ENCODE assay signal across 20 cellular contexts in the genomic region with DNA sequence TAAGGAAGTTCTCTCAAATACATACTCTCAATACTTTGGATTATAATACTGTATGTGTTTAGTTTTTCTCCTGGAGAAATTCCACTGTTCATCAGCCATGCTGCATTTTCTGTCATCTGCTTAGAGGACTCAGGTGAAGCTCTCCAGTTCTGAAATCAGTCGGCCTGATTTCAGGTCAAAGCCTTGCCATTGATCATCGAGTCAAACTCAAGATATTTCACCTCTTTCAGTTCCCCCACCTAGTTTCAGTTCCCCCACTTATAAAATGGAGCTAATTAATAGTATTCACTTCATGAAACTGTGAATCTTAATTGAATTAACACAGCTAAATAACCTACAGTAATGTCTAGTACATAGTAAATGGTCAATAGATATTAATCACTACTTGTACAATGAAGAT.
DNase-seq lines count a peak whose midpoint lies in the region; ATAC-seq, FAIRE-seq and TF ChIP-seq lines count a peak whose summit lies in the region.
"Had no signal": no experiment of that assay in that cellular context is flagged by ENCODE, and none has a peak within 500 bp of the region (broad histone marks: within the 10 kb centered on the region; RNA-seq: fewer than 3 reads in every experiment).

No MANE protein-coding gene starts in this region.

- no peaks in the 10 kb centered on the region for H3K27me3 ChIP-seq in Karpas-422 (ENCODE audit: low read length)
- H3K27me3 ChIP-seq in GM12878 (replicated peaks in 1 of 2; ENCODE audit: control insufficient read depth in 2 of 2, insufficient read depth in 2 of 2, low read length in 1 of 2): peaks cover 0 to 2% of the 10 kb centered on the region in 2 experiments; a peak in 1 of 4 replicates
- H3K27me3 ChIP-seq: BLaER1 treated with 17β-estradiol and CSF1 and Interleukin-3, amounts not matched to agents 10 nM and 100 nM had no signal

- FAIRE-seq in GM12891 (lab: Jason Lieb, UNC): no peak
- FAIRE-seq in GM12878 (lab: Jason Lieb, UNC): no peak
- FAIRE-seq: A549, D721Med, G401.6, GM19239 had no signal

- 0% methylated on average over 2 of the region's 2 CpGs for WGBS in GM12878 (ENCODE audit: insufficient coverage, insufficient replicate concordance, low lambda C conversion rate, missing lambda C conversion rate)

- H3K36me3 ChIP-seq in Karpas-422 (ENCODE audit: insufficient read depth, low read length) (no peaks in the 10 kb centered on the region), GM12878 (ENCODE audit: control insufficient read depth in 2 of 2, insufficient read depth in 2 of 2, low read length in 1 of 2) (no peaks in the 10 kb centered on the region), mucosa of descending colon (ENCODE audit: low read depth) (no peaks in the 10 kb centered on the region)
- H3K36me3 ChIP-seq: BLaER1 treated with 17β-estradiol and CSF1 and Interleukin-3, amounts not matched to agents 10 nM and 100 nM had no signal

- H2AFZ ChIP-seq in Karpas-422 (ENCODE audit: low read length): no peak overlapping the region
- no peak overlapping the region for H2AFZ ChIP-seq in GM12878 (ENCODE audit: control insufficient read depth, low read depth, low read length)

- H3K4me3 ChIP-seq in Karpas-422 (ENCODE audit: low read length) (no peak overlapping the region), GM12878 (no peak overlapping the region), mucosa of descending colon (no peak overlapping the region), coronary artery (no peak overlapping the region)
- H3K4me3 ChIP-seq: A549; BLaER1 treated with 17β-estradiol and CSF1 and Interleukin-3, amounts not matched to agents 10 nM and 100 nM had no signal

- no TSS peak for BruUV-seq in GM12878 (replicated peaks; lab: Mats Ljungman, UMichigan)

- no peaks in the 10 kb centered on the region for H3K79me2 ChIP-seq in Karpas-422 (ENCODE audit: low read length)
- no peaks in the 10 kb centered on the region for H3K79me2 ChIP-seq in GM12878 (ENCODE audit: control insufficient read depth, insufficient read depth, low read length)

- POLR2A ChIA-PET in GM12878 (lab: Charles Lee): no interaction called here

- no peak for TF ChIP-seq EP300 in GM12878 (IDR thresholded peaks at IDR 0.05; ENCODE audit: borderline replicate concordance in 1 of 2, control insufficient read depth in 1 of 2, low read depth in 2 of 2, low read length in 2 of 2)

- no peaks in the 10 kb centered on the region for H4K20me1 ChIP-seq in Karpas-422 (ENCODE audit: insufficient read depth, low read depth, low read length)
- no peaks in the 10 kb centered on the region for H4K20me1 ChIP-seq in GM12878 (ENCODE audit: control insufficient read depth, insufficient read depth)
- H4K20me1 ChIP-seq: BLaER1 treated with 17β-estradiol and CSF1 and Interleukin-3, amounts not matched to agents 10 nM and 100 nM had no signal

- DNase-seq in GM12891 (ENCODE audit: insufficient read length, low spot score) (no peak), Karpas-422 (peak; percentile 44), GM12878 (ENCODE audit: low read depth, low spot score) (no peak), mucosa of descending colon (no peak), H4 (ENCODE audit: low spot score) (no peak), coronary artery (ENCODE audit: low spot score) (no peak)
- DNase-seq: AML-193; Caco-2; Calu3; CD4-positive, alpha-beta T cell; CD8-positive, alpha-beta T cell; DMS79 treated with DMSO at 0.1 percent for 48 hours; GF-D8 had no signal

- in situ Hi-C loops in GM12878 (cut with MboI): no loop called here

- RAD21 ChIA-PET in GM12878 (lab: Charles Lee; ENCODE audit: unreplicated experiment): no interaction called here

- intact Hi-C loops in GM12878 (cut with micrococcal nuclease; ENCODE audit: unreplicated experiment) (no loop called here), mucosa of descending colon (cut with DNase I, micrococcal nuclease) (loop anchor here in 1 of 2 donors (10.0 kb wide), 1 partner anchor 615 kb away; no protein-coding TSS in a partner anchor)

- H3K9ac ChIP-seq in Karpas-422 (ENCODE audit: low read length): no peak overlapping the region
- H3K9ac ChIP-seq in GM12878 (ENCODE audit: control insufficient read depth, insufficient read depth, low read length): no peak overlapping the region
- H3K9ac ChIP-seq: BLaER1 treated with 17β-estradiol and CSF1 and Interleukin-3, amounts not matched to agents 10 nM and 100 nM had no signal

- TF ChIP-seq CTCF in GM12878 (IDR thresholded peaks at IDR 0.05 in 2 of 3, conservative IDR thresholded peaks at IDR 0.05 in 1 of 3; ENCODE audit: control insufficient read depth in 2 of 3, extremely low read depth in 1 of 3, insufficient read depth in 1 of 3, low read depth in 3 of 3, low read length in 3 of 3) (no peak), mucosa of descending colon (IDR thresholded peaks at IDR 0.05) (no peak), coronary artery (IDR thresholded peaks at IDR 0.05) (no peak)

- H3K27ac ChIP-seq in Karpas-422 (ENCODE audit: low read length): no peak overlapping the region
- no peak overlapping the region for H3K27ac ChIP-seq in GM12878 (ENCODE audit: control insufficient read depth, insufficient read depth)
- H3K27ac ChIP-seq in coronary artery: no peak overlapping the region
- H3K27ac ChIP-seq: 22Rv1; A549; BLaER1 treated with 17β-estradiol and CSF1 and Interleukin-3, amounts not matched to agents 10 nM and 100 nM; C4-2B had no signal

- ATAC-seq in GM12878 (no peak), mucosa of descending colon (no peak)
- ATAC-seq: A549; CD8-positive, alpha-beta T cell had no signal

- TF ChIP-seq RAD21 in GM12878 (IDR thresholded peaks at IDR 0.05; ENCODE audit: insufficient read depth, low read depth, low read length): no peak

- TF ChIP-seq POLR2A in GM12891 (IDR thresholded peaks at IDR 0.05; ENCODE audit: low read depth, low read length) (no peak), GM12878 (IDR thresholded peaks at IDR 0.05; ENCODE audit: low read depth, low read length) (no peak)

- H3K9me2 ChIP-seq in Karpas-422 (replicated peaks; ENCODE audit: insufficient read depth, low read length): no peaks in the 10 kb centered on the region

- no peaks in the 10 kb centered on the region for H3K9me3 ChIP-seq in Karpas-422 (ENCODE audit: low read length)
- H3K9me3 ChIP-seq in GM12878 (replicated peaks; ENCODE audit: control insufficient read depth, insufficient read depth, low read length): no peaks in the 10 kb centered on the region
- H3K9me3 ChIP-seq in mucosa of descending colon: no peaks in the 10 kb centered on the region
- H3K9me3 ChIP-seq: A549; BLaER1 treated with 17β-estradiol and CSF1 and Interleukin-3, amounts not matched to agents 10 nM and 100 nM; Caco-2 had no signal

- CTCF ChIA-PET in GM12878 (lab: Yijun Ruan, JAX): no interaction called here

- H3K4me2 ChIP-seq in Karpas-422 (ENCODE audit: low read depth, low read length, poor library complexity, severe bottlenecking): no peak overlapping the region
- no peak overlapping the region for H3K4me2 ChIP-seq in GM12878 (ENCODE audit: control insufficient read depth, insufficient read depth)
- H3K4me2 ChIP-seq: A549; BLaER1 treated with 17β-estradiol and CSF1 and Interleukin-3, amounts not matched to agents 10 nM and 100 nM had no signal

- SMC1A ChIA-PET in GM12878 (lab: Charles Lee; ENCODE audit: uncharacterized antibody, unreplicated experiment): no interaction called here

- 0 out of 2 replicates have a peak, but pooled peaks cover 2% of the 10 kb centered on the region for H3K4me1 ChIP-seq in Karpas-422 (ENCODE audit: low read length)
- H3K4me1 ChIP-seq in GM12878 (ENCODE audit: control insufficient read depth, insufficient read depth, low read length): no peaks in the 10 kb centered on the region
- H3K4me1 ChIP-seq in mucosa of descending colon (ENCODE audit: low read depth): no peaks in the 10 kb centered on the region
- H3K4me1 ChIP-seq: A549; BLaER1 treated with 17β-estradiol and CSF1 and Interleukin-3, amounts not matched to agents 10 nM and 100 nM; Caco-2 had no signal

TF ChIP-seq in GM12891, 5 proteins besides CTCF, POLR2A, EP300 and RAD21:
- TF ChIP-seq PAX5 (IDR thresholded peaks at IDR 0.05; ENCODE audit: insufficient read depth, low read length, severe bottlenecking) (no peak), SPI1 (IDR thresholded peaks at IDR 0.05; ENCODE audit: low read depth, low read length) (peak; percentile 54), POU2F2 (IDR thresholded peaks at IDR 0.05; ENCODE audit: low read depth, low read length) (no peak)

TF ChIP-seq in GM12878, 131 proteins besides CTCF, POLR2A, EP300 and RAD21:
- TF ChIP-seq SPI1 (IDR thresholded peaks at IDR 0.05; ENCODE audit: borderline replicate concordance, insufficient read depth, low read depth, low read length): peak; percentile 61; the same call in 1 of the 2 replicates
- no peak for TF ChIP-seq CBX5 (IDR thresholded peaks at IDR 0.05; ENCODE audit: low read depth)
- 0 out of 2 replicates have a peak, but pooled peaks have one; percentile 18 for TF ChIP-seq MTA2 (IDR thresholded peaks at IDR 0.05; ENCODE audit: low read depth)
- TF ChIP-seq BCL11A (IDR thresholded peaks at IDR 0.05; ENCODE audit: low read depth, low read length): peak; percentile 20; the same call in 1 of the 2 replicates
